In the genomic region with DNA sequence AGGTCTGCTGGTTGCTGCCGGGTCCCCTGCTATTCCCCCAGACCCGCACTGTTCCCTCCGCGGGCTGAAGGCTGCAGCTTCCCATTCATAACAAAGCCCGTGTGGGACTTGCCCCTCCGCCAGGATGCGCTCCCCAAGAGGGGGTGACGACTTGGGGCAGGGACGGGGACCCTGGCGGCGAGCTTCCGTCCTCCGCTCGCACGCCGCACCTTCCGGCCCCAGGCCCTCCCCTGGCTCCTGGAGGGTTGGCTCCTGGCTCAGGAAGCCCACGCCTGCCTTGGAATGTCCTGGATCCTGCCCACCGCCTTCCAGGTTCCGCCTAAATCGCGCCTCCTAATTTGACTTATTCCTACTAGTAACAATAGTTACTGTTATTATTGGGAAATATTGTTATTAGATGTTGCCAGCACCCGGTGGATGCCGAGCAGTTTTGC, we compare ENCODE assay signal across 8 cellular contexts. TPM values are rescaled to one million over a fixed set of nuclear protein-coding genes. Genes with fewer than 3 reads are reported as not detected.
A peak's percentile ranks its signal among the peaks of the same experiment; 100 is the strongest.
DNase-seq lines count a peak whose midpoint lies in the region; ATAC-seq lines count a peak whose summit lies in the region.

No MANE protein-coding gene starts in this region.

- DNase-seq in ELF-1 (ENCODE audit: low read depth, low spot score), result peak; percentile 90
- DNase-seq in HS-5 (ENCODE audit: low read depth), result peak; percentile 34
- no peak for DNase-seq in T-helper 2 cell treated with Interferon-gamma antibody and Interleukin-4, amounts not matched to agents 5 μg/mL and 100 μg/mL, for 36 hours (ENCODE audit: low spot score)
- DNase-seq in caudate nucleus (lab: John Stamatoyannopoulos, UW), result peak in 12 of 61 donors; percentile 6 to 74 (median 52)
- peak; percentile 50 to 64 for DNase-seq in left colon
- peak in 2 of 3 donors; percentile 10 to 38 for DNase-seq in stimulated activated CD4-positive, alpha-beta T cell treated with anti-CD3 and anti-CD28 coated beads, TNF-alpha, amount 100 ng/mL, for 1 hour (ENCODE audit: low read depth in 3 of 3, low spot score in 1 of 3)

- H3K27me3 Mint-ChIP-seq in T-helper 2 cell treated with Interferon-gamma antibody and Interleukin-4, amounts not matched to agents 5 μg/mL and 100 μg/mL, for 36 hours (ENCODE audit: low read depth), result no peaks in the 10 kb centered on the region

- no peaks in the 10 kb centered on the region for H3K36me3 Mint-ChIP-seq in T-helper 2 cell treated with Interferon-gamma antibody and Interleukin-4, amounts not matched to agents 5 μg/mL and 100 μg/mL, for 36 hours (ENCODE audit: low read depth)

- ATAC-seq in left colon (peak; percentile 37), GM21360 (IDR thresholded peaks at IDR 0.05; ENCODE audit: unreplicated experiment) (no peak), GM18873 (IDR thresholded peaks at IDR 0.05; ENCODE audit: low FRiP score, unreplicated experiment) (no peak)

- H3K27ac Mint-ChIP-seq in T-helper 2 cell treated with Interferon-gamma antibody and Interleukin-4, amounts not matched to agents 5 μg/mL and 100 μg/mL, for 36 hours, result peak overlapping the region; percentile 68

- H3K4me1 Mint-ChIP-seq in T-helper 2 cell treated with Interferon-gamma antibody and Interleukin-4, amounts not matched to agents 5 μg/mL and 100 μg/mL, for 36 hours (ENCODE audit: low read depth), result peaks cover 8% of the 10 kb centered on the region

- H3K27ac ChIP-seq in caudate nucleus (ENCODE audit: low read depth, low read length), result peak overlapping the region; percentile 83

- H3K9me3 Mint-ChIP-seq in T-helper 2 cell treated with Interferon-gamma antibody and Interleukin-4, amounts not matched to agents 5 μg/mL and 100 μg/mL, for 36 hours, result no peaks in the 10 kb centered on the region

- peak overlapping the region; percentile 82 for H3K4me3 Mint-ChIP-seq in T-helper 2 cell treated with Interferon-gamma antibody and Interleukin-4, amounts not matched to agents 5 μg/mL and 100 μg/mL, for 36 hours

- intact Hi-C loops in left colon (cut with DNase I, micrococcal nuclease), result no loop called here

RNA-seq across cellular contexts. Expression of gene TFAP4, which starts 1.1 kb away (rescaled TPM):
- 1 to 10 TPM; 8.5 to 9.4 TPM for total RNA-seq in left colon

RNA-seq across cellular contexts. Expression of gene SRL, which starts 32.0 kb away (rescaled TPM):
- under 1 TPM; 0.46 to 0.50 TPM for total RNA-seq in left colon

RNA-seq across cellular contexts. Expression of gene GLIS2, which starts 42.0 kb away (rescaled TPM):
- total RNA-seq in left colon, result 1 to 10 TPM; 1.6 to 3.6 TPM
